14 cellular contexts compared by ENCODE assay signal in the genomic region with DNA sequence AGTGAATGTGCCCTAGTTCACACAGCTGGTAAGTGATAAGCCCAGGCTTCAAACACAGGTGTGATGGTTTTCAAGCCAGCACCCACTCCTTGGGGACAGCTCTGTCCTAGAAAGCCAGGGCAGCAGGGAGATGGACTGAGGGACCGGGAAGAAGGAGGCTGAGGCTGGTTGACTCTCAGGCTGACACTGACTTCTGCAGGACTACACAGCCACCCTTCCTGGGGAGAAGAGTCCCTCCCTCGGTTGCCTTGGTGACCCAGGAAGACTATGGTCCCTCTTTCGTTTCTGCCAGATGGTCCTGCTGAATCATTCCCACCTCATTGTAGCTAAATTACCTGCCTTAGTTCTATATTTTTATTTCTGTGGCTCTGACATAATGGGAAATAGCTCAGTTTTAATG. TPM values are rescaled to one million over a fixed set of nuclear protein-coding genes. Genes with fewer than 3 reads are reported as not detected.
DNase-seq lines count a peak whose midpoint lies in the region; TF ChIP-seq lines count a peak whose summit lies in the region.
"Had no signal": no experiment of that assay in that cellular context is flagged by ENCODE, and none has a peak within 500 bp of the region (broad histone marks: within the 10 kb centered on the region; RNA-seq: fewer than 3 reads in every experiment).

No MANE protein-coding gene starts in this region.

- no peak overlapping the region for H3K27ac ChIP-seq in osteoblast (ENCODE audit: low read depth, low read length)
- H3K27ac ChIP-seq: HL-60 had no signal

- no peak overlapping the region for H3K4me3 ChIP-seq in osteoblast (ENCODE audit: insufficient read depth, low read length)
- H3K4me3 ChIP-seq: GM12878 had no signal

- DNase-seq in NCI-H748 (lab: John Stamatoyannopoulos, UW; ENCODE audit: unreplicated experiment) (peak; percentile 20), NCI-H748 treated with DMSO at 0.1 percent for 48 hours (lab: John Stamatoyannopoulos, UW) (no peak), cerebellum (ENCODE audit: low spot score) (peak; percentile 6), occipital lobe (lab: John Stamatoyannopoulos, UW) (peak; percentile 27), SK-N-DZ (ENCODE audit: low spot score) (no peak), NOMO-1 treated with dmso at 0.1 percent for 144 hours (lab: John Stamatoyannopoulos, UW; ENCODE audit: unreplicated experiment) (no peak), osteoblast (ENCODE audit: insufficient read length, low spot score, missing footprints) (no peak)
- DNase-seq: CD8-positive, alpha-beta T cell; COR-L47 had no signal

- no peak overlapping the region for H2AFZ ChIP-seq in osteoblast (ENCODE audit: low read length)

- H3K79me2 ChIP-seq in osteoblast (ENCODE audit: insufficient read depth, low read length), result no peaks in the 10 kb centered on the region

- no peaks in the 10 kb centered on the region for H3K36me3 ChIP-seq in osteoblast (ENCODE audit: insufficient read depth, low read length)

- no peak for TF ChIP-seq CTCF in osteoblast (IDR thresholded peaks at IDR 0.05; ENCODE audit: extremely low read depth, low read depth, low read length)

- no peaks in the 10 kb centered on the region for H3K27me3 ChIP-seq in osteoblast (ENCODE audit: insufficient read depth, low read length)

- H3K4me2 ChIP-seq in osteoblast (ENCODE audit: insufficient read depth, low read length), result no peak overlapping the region

- H3K9me3 ChIP-seq in osteoblast (ENCODE audit: low read depth, low read length), result no peaks in the 10 kb centered on the region

- no peaks in the 10 kb centered on the region for H3K4me1 ChIP-seq in osteoblast (ENCODE audit: insufficient read depth, low read length)

- H4K20me1 ChIP-seq in osteoblast (ENCODE audit: insufficient read depth, low read length), result no peaks in the 10 kb centered on the region

RNA-seq across cellular contexts. Expression of gene FSHR, which starts 11.3 kb away (rescaled TPM):
- not detected for total RNA-seq in cerebellum
- total RNA-seq in occipital lobe, result not detected
- not detected in 2 replicates for polyA plus RNA-seq in SK-N-DZ (2014; cell fraction: cytosol; rRNA removed)
- not detected in 2 replicates for polyA plus RNA-seq in SK-N-DZ (2014; cell fraction: nucleus; rRNA removed)
- total RNA-seq in osteoblast, result 0.29 and 0.36 TPM in 2 replicates
- total RNA-seq: CD8-positive, alpha-beta T cell; Daoy; GM12878 had no signal
- polyA plus RNA-seq: BJ, CD14-positive monocyte, GM12878 had no signal

Comparison
In these comparisons a context has a peak if more than half of its experiments do, and no peak if none do; other contexts are left out.
1. DNase-seq: peak in NCI-H748 (single experiment), cerebellum (single experiment) and occipital lobe (single experiment); none in NCI-H748 treated with DMSO at 0.1 percent for 48 hours (single experiment), SK-N-DZ (single experiment), NOMO-1 treated with dmso at 0.1 percent for 144 hours (single experiment) and osteoblast (single experiment).